In the genomic region with DNA sequence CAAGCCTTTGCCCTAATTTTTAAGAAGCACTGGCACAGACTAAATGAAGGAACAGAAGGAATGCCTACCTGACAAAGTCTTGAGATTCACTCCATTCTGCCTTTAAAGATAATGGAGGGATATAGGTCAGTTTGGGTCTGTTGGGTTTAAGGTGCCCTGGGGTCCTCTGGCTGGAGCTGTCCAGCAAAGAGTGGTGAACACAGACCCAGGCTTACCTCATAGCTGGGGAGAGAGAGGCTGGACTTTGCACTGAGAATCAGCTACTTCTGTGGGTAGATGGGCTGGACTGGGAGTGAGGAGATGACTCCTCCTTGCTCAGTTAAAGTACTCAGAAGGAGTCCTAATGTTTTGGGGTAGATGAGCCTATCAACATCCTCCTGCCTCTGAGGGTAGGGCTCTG, we compare ENCODE assay signal across 11 cellular contexts.
"Had no signal": no experiment of that assay in that cellular context is flagged by ENCODE, and none has a peak within 500 bp of the region (broad histone marks: within the 10 kb centered on the region; RNA-seq: fewer than 3 reads in every experiment).

No MANE protein-coding gene starts in this region.

- H3K4me1 ChIP-seq: gastroesophageal sphincter, pancreas, thyroid gland had no signal

- H3K36me3 ChIP-seq: brain microvascular endothelial cell, gastroesophageal sphincter, pancreas, thyroid gland had no signal

- H3K9me3 ChIP-seq: pancreas, thyroid gland had no signal

- H3K27me3 Mint-ChIP-seq: activated naive CD8-positive, alpha-beta T cell treated with anti-CD3 and anti-CD28 coated beads for 36 hours had no signal

- H3K27me3 ChIP-seq: brain microvascular endothelial cell, gastroesophageal sphincter, pancreas, thyroid gland had no signal

- H3K4me3 Mint-ChIP-seq: activated CD4-positive, alpha-beta T cell treated with anti-CD3 and anti-CD28 coated beads, Interleukin-2, amount 10 ng/mL, durations not matched to agents 7 days and 5 days; activated naive CD8-positive, alpha-beta T cell treated with anti-CD3 and anti-CD28 coated beads for 36 hours; dendritic cell treated with granulocyte-macrophage colony-stimulating factor and Interleukin-4, amounts not matched to agents 40 ng/mL and 50 ng/mL, for 4 days had no signal

- ATAC-seq: gastroesophageal sphincter, pancreas, sciatic nerve had no signal

- H3K27ac Mint-ChIP-seq: activated CD4-positive, alpha-beta T cell treated with anti-CD3 and anti-CD28 coated beads, Interleukin-2, amount 10 ng/mL, durations not matched to agents 7 days and 5 days; activated naive CD8-positive, alpha-beta T cell treated with anti-CD3 and anti-CD28 coated beads for 36 hours; dendritic cell treated with granulocyte-macrophage colony-stimulating factor and Interleukin-4, amounts not matched to agents 40 ng/mL and 50 ng/mL, for 4 days had no signal

- DNase-seq: activated CD4-positive, alpha-beta T cell treated with anti-CD3 and anti-CD28 coated beads, Interleukin-2, amount 10 ng/mL, durations not matched to agents 7 days and 5 days; activated CD8-positive, alpha-beta memory T cell treated with anti-CD3 and anti-CD28 coated beads for 24 hours; activated naive CD8-positive, alpha-beta T cell treated with anti-CD3 and anti-CD28 coated beads for 36 hours; brain microvascular endothelial cell; mesendoderm; pancreas; T-helper 9 cell; thyroid gland had no signal

- H3K4me3 ChIP-seq: gastroesophageal sphincter, pancreas, thyroid gland had no signal

- H3K27ac ChIP-seq: brain microvascular endothelial cell, gastroesophageal sphincter, pancreas, thyroid gland had no signal
